10 cellular contexts compared by ENCODE assay signal in the genomic region with DNA sequence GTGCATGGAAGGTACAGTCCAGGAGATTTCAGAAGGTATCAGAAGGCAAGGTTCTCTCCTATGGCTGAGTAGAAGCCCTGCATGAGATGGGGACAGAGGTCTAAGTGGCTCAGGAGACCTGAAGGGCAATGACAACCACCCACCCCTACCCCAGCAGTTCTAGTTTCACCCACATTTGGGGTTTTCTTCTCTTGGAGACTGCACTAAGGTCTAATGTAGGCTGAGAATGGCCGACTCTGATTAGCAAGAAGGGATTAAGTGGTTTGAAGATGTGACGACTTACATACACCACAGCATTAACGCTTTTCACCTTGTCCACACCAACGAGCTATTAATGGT.
"Had no signal": no experiment of that assay in that cellular context is flagged by ENCODE, and none has a peak within 500 bp of the region (broad histone marks: within the 10 kb centered on the region; RNA-seq: fewer than 3 reads in every experiment).

No MANE protein-coding gene starts in this region.

- H3K4me3 Mint-ChIP-seq: HFFc6 had no signal

- FAIRE-seq: K562 had no signal

- ATAC-seq: HCT116, K562 had no signal

- H3K9ac ChIP-seq: GM23248 had no signal

- H3K27ac ChIP-seq: GM23248, HL-60 had no signal

- H3K4me3 ChIP-seq: GM23248, HAP-1, K562 had no signal

- H3K27ac Mint-ChIP-seq: HFFc6 had no signal

- H2AFZ ChIP-seq: GM23248 had no signal

- H3K36me3 ChIP-seq: HAP-1 had no signal

- DNase-seq: GM23248, GOT3, H7, HFFc6, IMR-90, KG1 had no signal
